In the genomic region with DNA sequence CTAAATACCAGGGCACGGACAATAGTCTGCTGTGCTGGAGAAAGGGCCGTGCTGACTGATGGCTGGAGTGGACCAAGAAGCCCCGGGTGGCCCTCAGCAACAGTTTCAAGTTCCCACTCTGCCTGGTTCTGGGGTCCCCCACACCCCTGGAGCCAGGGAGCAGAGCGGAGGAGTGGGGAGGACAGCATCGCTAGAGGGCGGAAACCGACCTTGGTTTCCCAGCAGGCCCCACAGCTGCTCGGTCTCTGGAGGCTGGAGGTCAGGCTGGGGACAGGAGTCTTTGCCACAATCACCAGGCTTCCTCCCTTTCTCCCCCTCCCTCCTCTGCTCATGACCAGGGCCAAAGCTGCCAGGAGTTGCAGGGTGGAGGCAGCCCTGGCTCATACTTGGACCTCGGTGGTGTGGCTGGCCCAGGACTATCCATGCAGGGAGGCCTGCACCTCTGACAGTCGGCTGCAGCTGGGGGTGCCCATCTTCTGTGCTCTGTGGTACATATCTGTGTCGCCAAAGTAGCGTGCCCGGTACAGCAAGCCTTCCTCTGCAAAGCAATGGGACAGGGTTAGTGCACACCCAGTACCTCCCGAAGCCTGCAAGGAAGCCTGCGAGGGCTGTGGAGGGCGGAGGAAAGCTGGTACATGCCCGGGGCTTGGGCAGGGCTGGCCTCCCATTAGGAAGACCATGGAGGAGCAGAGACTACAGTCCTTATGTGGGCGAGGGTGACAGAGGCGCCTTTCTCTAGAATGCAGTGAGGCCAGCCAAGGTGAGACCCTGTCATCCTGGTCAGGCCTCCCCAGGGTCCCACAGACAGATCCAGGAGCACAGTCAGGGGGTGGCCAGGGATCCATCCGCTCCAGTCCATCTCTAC, we compare ENCODE assay signal across 1 cellular context.
TF ChIP-seq lines count a peak whose summit lies in the region.

No MANE protein-coding gene starts in this region.

TF ChIP-seq in H1, 55 proteins besides CTCF, POLR2A, EP300 and RAD21:
- TF ChIP-seq PHF8 (conservative IDR thresholded peaks at IDR 0.05; ENCODE audit: low read depth, low read length), result no peak
- no peak for TF ChIP-seq YY1 (IDR thresholded peaks at IDR 0.05; ENCODE audit: low read depth, low read length)
- TF ChIP-seq, protein P1, sequence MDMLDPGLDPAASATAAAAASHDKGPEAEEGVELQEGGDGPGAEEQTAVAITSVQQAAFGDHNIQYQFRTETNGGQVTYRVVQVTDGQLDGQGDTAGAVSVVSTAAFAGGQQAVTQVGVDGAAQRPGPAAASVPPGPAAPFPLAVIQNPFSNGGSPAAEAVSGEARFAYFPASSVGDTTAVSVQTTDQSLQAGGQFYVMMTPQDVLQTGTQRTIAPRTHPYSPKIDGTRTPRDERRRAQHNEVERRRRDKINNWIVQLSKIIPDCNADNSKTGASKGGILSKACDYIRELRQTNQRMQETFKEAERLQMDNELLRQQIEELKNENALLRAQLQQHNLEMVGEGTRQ (IDR thresholded peaks at IDR 0.05; ENCODE audit: low read length), result no peak
- TF ChIP-seq, protein P2, sequence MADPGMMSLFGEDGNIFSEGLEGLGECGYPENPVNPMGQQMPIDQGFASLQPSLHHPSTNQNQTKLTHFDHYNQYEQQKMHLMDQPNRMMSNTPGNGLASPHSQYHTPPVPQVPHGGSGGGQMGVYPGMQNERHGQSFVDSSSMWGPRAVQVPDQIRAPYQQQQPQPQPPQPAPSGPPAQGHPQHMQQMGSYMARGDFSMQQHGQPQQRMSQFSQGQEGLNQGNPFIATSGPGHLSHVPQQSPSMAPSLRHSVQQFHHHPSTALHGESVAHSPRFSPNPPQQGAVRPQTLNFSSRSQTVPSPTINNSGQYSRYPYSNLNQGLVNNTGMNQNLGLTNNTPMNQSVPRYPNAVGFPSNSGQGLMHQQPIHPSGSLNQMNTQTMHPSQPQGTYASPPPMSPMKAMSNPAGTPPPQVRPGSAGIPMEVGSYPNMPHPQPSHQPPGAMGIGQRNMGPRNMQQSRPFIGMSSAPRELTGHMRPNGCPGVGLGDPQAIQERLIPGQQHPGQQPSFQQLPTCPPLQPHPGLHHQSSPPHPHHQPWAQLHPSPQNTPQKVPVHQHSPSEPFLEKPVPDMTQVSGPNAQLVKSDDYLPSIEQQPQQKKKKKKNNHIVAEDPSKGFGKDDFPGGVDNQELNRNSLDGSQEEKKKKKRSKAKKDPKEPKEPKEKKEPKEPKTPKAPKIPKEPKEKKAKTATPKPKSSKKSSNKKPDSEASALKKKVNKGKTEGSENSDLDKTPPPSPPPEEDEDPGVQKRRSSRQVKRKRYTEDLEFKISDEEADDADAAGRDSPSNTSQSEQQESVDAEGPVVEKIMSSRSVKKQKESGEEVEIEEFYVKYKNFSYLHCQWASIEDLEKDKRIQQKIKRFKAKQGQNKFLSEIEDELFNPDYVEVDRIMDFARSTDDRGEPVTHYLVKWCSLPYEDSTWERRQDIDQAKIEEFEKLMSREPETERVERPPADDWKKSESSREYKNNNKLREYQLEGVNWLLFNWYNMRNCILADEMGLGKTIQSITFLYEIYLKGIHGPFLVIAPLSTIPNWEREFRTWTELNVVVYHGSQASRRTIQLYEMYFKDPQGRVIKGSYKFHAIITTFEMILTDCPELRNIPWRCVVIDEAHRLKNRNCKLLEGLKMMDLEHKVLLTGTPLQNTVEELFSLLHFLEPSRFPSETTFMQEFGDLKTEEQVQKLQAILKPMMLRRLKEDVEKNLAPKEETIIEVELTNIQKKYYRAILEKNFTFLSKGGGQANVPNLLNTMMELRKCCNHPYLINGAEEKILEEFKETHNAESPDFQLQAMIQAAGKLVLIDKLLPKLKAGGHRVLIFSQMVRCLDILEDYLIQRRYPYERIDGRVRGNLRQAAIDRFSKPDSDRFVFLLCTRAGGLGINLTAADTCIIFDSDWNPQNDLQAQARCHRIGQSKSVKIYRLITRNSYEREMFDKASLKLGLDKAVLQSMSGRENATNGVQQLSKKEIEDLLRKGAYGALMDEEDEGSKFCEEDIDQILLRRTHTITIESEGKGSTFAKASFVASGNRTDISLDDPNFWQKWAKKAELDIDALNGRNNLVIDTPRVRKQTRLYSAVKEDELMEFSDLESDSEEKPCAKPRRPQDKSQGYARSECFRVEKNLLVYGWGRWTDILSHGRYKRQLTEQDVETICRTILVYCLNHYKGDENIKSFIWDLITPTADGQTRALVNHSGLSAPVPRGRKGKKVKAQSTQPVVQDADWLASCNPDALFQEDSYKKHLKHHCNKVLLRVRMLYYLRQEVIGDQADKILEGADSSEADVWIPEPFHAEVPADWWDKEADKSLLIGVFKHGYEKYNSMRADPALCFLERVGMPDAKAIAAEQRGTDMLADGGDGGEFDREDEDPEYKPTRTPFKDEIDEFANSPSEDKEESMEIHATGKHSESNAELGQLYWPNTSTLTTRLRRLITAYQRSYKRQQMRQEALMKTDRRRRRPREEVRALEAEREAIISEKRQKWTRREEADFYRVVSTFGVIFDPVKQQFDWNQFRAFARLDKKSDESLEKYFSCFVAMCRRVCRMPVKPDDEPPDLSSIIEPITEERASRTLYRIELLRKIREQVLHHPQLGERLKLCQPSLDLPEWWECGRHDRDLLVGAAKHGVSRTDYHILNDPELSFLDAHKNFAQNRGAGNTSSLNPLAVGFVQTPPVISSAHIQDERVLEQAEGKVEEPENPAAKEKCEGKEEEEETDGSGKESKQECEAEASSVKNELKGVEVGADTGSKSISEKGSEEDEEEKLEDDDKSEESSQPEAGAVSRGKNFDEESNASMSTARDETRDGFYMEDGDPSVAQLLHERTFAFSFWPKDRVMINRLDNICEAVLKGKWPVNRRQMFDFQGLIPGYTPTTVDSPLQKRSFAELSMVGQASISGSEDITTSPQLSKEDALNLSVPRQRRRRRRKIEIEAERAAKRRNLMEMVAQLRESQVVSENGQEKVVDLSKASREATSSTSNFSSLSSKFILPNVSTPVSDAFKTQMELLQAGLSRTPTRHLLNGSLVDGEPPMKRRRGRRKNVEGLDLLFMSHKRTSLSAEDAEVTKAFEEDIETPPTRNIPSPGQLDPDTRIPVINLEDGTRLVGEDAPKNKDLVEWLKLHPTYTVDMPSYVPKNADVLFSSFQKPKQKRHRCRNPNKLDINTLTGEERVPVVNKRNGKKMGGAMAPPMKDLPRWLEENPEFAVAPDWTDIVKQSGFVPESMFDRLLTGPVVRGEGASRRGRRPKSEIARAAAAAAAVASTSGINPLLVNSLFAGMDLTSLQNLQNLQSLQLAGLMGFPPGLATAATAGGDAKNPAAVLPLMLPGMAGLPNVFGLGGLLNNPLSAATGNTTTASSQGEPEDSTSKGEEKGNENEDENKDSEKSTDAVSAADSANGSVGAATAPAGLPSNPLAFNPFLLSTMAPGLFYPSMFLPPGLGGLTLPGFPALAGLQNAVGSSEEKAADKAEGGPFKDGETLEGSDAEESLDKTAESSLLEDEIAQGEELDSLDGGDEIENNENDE (IDR thresholded peaks at IDR 0.05; ENCODE audit: insufficient replicate concordance, low read length), result no peak
- no peak for TF ChIP-seq SIRT6 (IDR thresholded peaks at IDR 0.05; ENCODE audit: low read length)
- TF ChIP-seq RFX5 (IDR thresholded peaks at IDR 0.05; ENCODE audit: borderline replicate concordance, low read depth, low read length), result no peak
- TF ChIP-seq RNF2 (IDR thresholded peaks at IDR 0.05; ENCODE audit: borderline replicate concordance, low read depth, low read length, missing control alignments, poor library complexity, severe bottlenecking), result no peak
- no peak for TF ChIP-seq RXRA (IDR thresholded peaks at IDR 0.05; ENCODE audit: insufficient read depth, low read depth, low read length)
- no peak for TF ChIP-seq SIX5 (IDR thresholded peaks at IDR 0.05; ENCODE audit: low read depth, low read length)
- no peak for TF ChIP-seq SP1 (IDR thresholded peaks at IDR 0.05; ENCODE audit: low read depth, low read length)
- TF ChIP-seq, protein P3, sequence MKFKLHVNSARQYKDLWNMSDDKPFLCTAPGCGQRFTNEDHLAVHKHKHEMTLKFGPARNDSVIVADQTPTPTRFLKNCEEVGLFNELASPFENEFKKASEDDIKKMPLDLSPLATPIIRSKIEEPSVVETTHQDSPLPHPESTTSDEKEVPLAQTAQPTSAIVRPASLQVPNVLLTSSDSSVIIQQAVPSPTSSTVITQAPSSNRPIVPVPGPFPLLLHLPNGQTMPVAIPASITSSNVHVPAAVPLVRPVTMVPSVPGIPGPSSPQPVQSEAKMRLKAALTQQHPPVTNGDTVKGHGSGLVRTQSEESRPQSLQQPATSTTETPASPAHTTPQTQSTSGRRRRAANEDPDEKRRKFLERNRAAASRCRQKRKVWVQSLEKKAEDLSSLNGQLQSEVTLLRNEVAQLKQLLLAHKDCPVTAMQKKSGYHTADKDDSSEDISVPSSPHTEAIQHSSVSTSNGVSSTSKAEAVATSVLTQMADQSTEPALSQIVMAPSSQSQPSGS (IDR thresholded peaks at IDR 0.05; ENCODE audit: low read length), result no peak
- TF ChIP-seq KDM4A (IDR thresholded peaks at IDR 0.05; ENCODE audit: low read depth, low read length, severe bottlenecking), result no peak
TF ChIP-seq in H1: peak in this region for 0.
